17 cellular contexts compared by ENCODE assay signal in the genomic region with DNA sequence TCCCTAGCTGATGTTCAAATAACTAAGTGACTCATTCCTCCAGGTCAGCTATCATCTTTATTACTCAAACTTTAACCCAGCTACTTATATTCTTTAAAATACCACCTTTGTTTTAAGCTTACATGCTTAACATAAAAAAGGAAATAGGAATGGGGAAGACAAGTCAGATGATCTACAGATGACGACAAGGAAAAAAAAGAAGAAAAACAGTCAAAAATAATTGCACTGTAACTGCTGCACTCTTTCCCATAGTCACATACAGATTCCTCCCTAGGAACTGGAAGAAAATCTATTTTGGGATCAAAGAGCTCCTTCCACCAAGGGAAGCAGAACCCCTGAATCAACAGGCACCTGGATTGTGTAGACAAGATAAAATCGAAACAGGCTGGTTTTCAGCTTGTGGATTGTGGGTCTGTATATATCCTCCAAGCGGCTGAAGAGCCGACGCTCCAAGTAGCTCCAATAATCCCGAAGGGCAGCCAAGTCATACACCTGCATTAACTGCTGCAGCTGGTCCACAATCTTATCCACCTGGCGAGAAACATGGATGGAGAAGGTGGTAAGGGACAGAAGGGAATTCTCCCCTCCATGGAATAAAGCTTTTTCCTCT. TPM values are rescaled to one million over a fixed set of nuclear protein-coding genes. Genes with fewer than 3 reads are reported as not detected.
DNase-seq lines count a peak whose midpoint lies in the region; ATAC-seq, FAIRE-seq and TF ChIP-seq lines count a peak whose summit lies in the region.
"Had no signal": no experiment of that assay in that cellular context is flagged by ENCODE, and none has a peak within 500 bp of the region (broad histone marks: within the 10 kb centered on the region; RNA-seq: fewer than 3 reads in every experiment).

No MANE protein-coding gene starts in this region.

- H3K36me3 Mint-ChIP-seq in activated B cell treated with CpG ODN at 0.5 μM for 24 hours (ENCODE audit: low read depth) = peaks cover 35% of the 10 kb centered on the region
- peaks cover 4% of the 10 kb centered on the region for H3K36me3 Mint-ChIP-seq in type B pancreatic cell

- H3K27me3 ChIP-seq in left ventricle myocardium inferior (ENCODE audit: low read depth) = no peaks in the 10 kb centered on the region
- no peaks in the 10 kb centered on the region for H3K27me3 ChIP-seq in heart left ventricle
- H3K27me3 ChIP-seq: ovary, tibial artery had no signal

- H3K4me3 ChIP-seq in left ventricle myocardium inferior (peak overlapping the region; percentile 87), kidney (ENCODE audit: low read length in 2 of 2) (peak overlapping the region; percentile 74 to 96), heart left ventricle (peak overlapping the region in 4 of 12 donors; percentile 5 to 97 (median 86))
- H3K4me3 ChIP-seq: lung, ovary had no signal

- H3K9ac ChIP-seq in kidney (ENCODE audit: low read length in 2 of 2) = peak overlapping the region; percentile 70 to 99

- POLR2A ChIA-PET in activated B cell treated with CpG ODN at 0.5 μM for 24 hours (lab: Charles Lee) = interaction anchor here (2.2 to 6.2 kb wide), 3 partner anchors 22 to 45 kb away, joined by 5 to 62 read pairs (median 46); a partner anchor contains a TSS

- intact Hi-C loops in left ventricle myocardium inferior (cut with micrococcal nuclease) = no loop called here
- intact Hi-C loops in Right ventricle myocardium inferior (cut with DNase I) = no loop called here
- intact Hi-C loops in activated B cell treated with CpG ODN at 0.5 μM for 24 hours (cut with micrococcal nuclease) = no loop called here
- intact Hi-C loops in kidney (cut with DNase I) = no loop called here
- intact Hi-C loops in heart left ventricle (cut with DNase I) = no loop called here

- H3K9me3 Mint-ChIP-seq in activated B cell treated with CpG ODN at 0.5 μM for 24 hours (no peaks in the 10 kb centered on the region), type B pancreatic cell (no peaks in the 10 kb centered on the region)
- H3K9me3 Mint-ChIP-seq: activated CD8-positive, alpha-beta T cell treated with anti-CD3 and anti-CD28 coated beads for 36 hours; activated naive CD4-positive, alpha-beta T cell treated with anti-CD3 and anti-CD28 coated beads for 36 hours; central memory CD8-positive, alpha-beta T cell had no signal

- DNase-seq in left ventricle myocardium inferior (no peak), Right ventricle myocardium inferior (ENCODE audit: missing footprints) (no peak), activated B cell treated with CpG ODN at 0.5 μM for 24 hours (no peak), kidney (no peak), type B pancreatic cell (ENCODE audit: extremely low spot score, unreplicated experiment) (no peak), heart left ventricle (no peak), substantia nigra (lab: John Stamatoyannopoulos, UW) (no peak)
- DNase-seq: activated CD8-positive, alpha-beta T cell treated with anti-CD3 and anti-CD28 coated beads for 36 hours; activated naive CD4-positive, alpha-beta T cell treated with anti-CD3 and anti-CD28 coated beads for 36 hours; NCI-H146; NCI-H524 treated with DMSO at 0.1 percent for 48 hours; ovary; Right ventricle myocardium superior; tibial artery had no signal

- H3K4me1 Mint-ChIP-seq in activated B cell treated with CpG ODN at 0.5 μM for 24 hours = peaks cover 50% of the 10 kb centered on the region
- peaks cover 19% of the 10 kb centered on the region for H3K4me1 Mint-ChIP-seq in type B pancreatic cell (ENCODE audit: unreplicated experiment)

- no peak for ATAC-seq in Right ventricle myocardium inferior
- no peak for ATAC-seq in activated B cell treated with CpG ODN at 0.5 μM for 24 hours (ENCODE audit: low read depth)
- ATAC-seq in SK-N-SH treated with all-trans-retinoic acid at 6 μM for 48 hours = no peak
- ATAC-seq in heart left ventricle = no peak
- ATAC-seq: activated CD8-positive, alpha-beta T cell treated with anti-CD3 and anti-CD28 coated beads for 36 hours had no signal

- H3K4me3 Mint-ChIP-seq in activated B cell treated with CpG ODN at 0.5 μM for 24 hours (peak overlapping the region; percentile 48), type B pancreatic cell (peak overlapping the region; percentile 54)

- H3K36me3 ChIP-seq in left ventricle myocardium inferior (peaks cover 23% of the 10 kb centered on the region), kidney (ENCODE audit: control insufficient read depth in 1 of 2, insufficient read depth in 2 of 2, low read length in 2 of 2) (peaks cover 0 to 3% of the 10 kb centered on the region in 2 donors), heart left ventricle (peaks cover 0 to 41% (median 20%) of the 10 kb centered on the region in 9 donors)
- H3K36me3 ChIP-seq: ovary had no signal

- no peak for TF ChIP-seq POLR2A in heart left ventricle (IDR thresholded peaks at IDR 0.05)

- H3K27ac Mint-ChIP-seq in activated B cell treated with CpG ODN at 0.5 μM for 24 hours (no peak overlapping the region), type B pancreatic cell (no peak overlapping the region)
- H3K27ac Mint-ChIP-seq: activated CD8-positive, alpha-beta T cell treated with anti-CD3 and anti-CD28 coated beads for 36 hours; activated naive CD4-positive, alpha-beta T cell treated with anti-CD3 and anti-CD28 coated beads for 36 hours had no signal

- H3K9me3 ChIP-seq in left ventricle myocardium inferior (replicated peaks) = no peaks in the 10 kb centered on the region
- H3K9me3 ChIP-seq in kidney (ENCODE audit: control insufficient read depth in 1 of 2, low read length in 2 of 2) = no peaks in the 10 kb centered on the region
- no peaks in the 10 kb centered on the region for H3K9me3 ChIP-seq in heart left ventricle
- H3K9me3 ChIP-seq: ovary, tibial artery had no signal

- WGBS in heart left ventricle, 4 donors = 92 to 93% (median 92%) methylated on average over 7 of the region's 7 CpGs

- CTCF ChIA-PET in activated B cell treated with CpG ODN at 0.5 μM for 24 hours (lab: Charles Lee) = interaction anchor here (1.1 to 2.0 kb wide), 2 partner anchors 34 to 65 kb away, joined by 3 to 5 read pairs; no protein-coding TSS in a partner anchor

- FAIRE-seq in kidney (lab: Jason Lieb, UNC) = no peak

- no peak for TF ChIP-seq CTCF in left ventricle myocardium inferior (IDR thresholded peaks at IDR 0.05; ENCODE audit: borderline replicate concordance)
- no peak for TF ChIP-seq CTCF in activated B cell treated with CpG ODN at 0.5 μM for 24 hours (IDR thresholded peaks at IDR 0.05)
- TF ChIP-seq CTCF in kidney (IDR thresholded peaks at IDR 0.05; ENCODE audit: borderline replicate concordance, extremely low read depth, insufficient read depth) = no peak
- no peak for TF ChIP-seq CTCF in type B pancreatic cell (conservative IDR thresholded peaks at IDR 0.05)
- no peak for TF ChIP-seq CTCF in heart left ventricle (IDR thresholded peaks at IDR 0.05)

- no peak overlapping the region for H3K27ac ChIP-seq in left ventricle myocardium inferior (replicated peaks)
- H3K27ac ChIP-seq in kidney (ENCODE audit: low read depth in 2 of 2, low read length in 2 of 2) = peak overlapping the region; percentile 82 to 98
- H3K27ac ChIP-seq in heart left ventricle = peak overlapping the region in 2 of 12 donors; percentile 26 to 67
- no peak overlapping the region for H3K27ac ChIP-seq in substantia nigra (ENCODE audit: low read depth, low read length, poor library complexity, severe bottlenecking)
- H3K27ac ChIP-seq: ovary, tibial artery had no signal

- H3K4me1 ChIP-seq in left ventricle myocardium inferior (peaks cover 28% of the 10 kb centered on the region), kidney (ENCODE audit: control insufficient read depth in 1 of 2, insufficient read depth in 1 of 2, low read depth in 1 of 2, low read length in 2 of 2) (peaks cover 15 to 29% of the 10 kb centered on the region in 2 donors), heart left ventricle (peaks cover 0 to 38% (median 8%) of the 10 kb centered on the region in 12 donors)

- H3K27me3 Mint-ChIP-seq in activated B cell treated with CpG ODN at 0.5 μM for 24 hours = no peaks in the 10 kb centered on the region
- H3K27me3 Mint-ChIP-seq in type B pancreatic cell = no peaks in the 10 kb centered on the region
- H3K27me3 Mint-ChIP-seq: activated CD8-positive, alpha-beta T cell treated with anti-CD3 and anti-CD28 coated beads for 36 hours; central memory CD8-positive, alpha-beta T cell had no signal

TF ChIP-seq in SK-N-SH treated with all-trans-retinoic acid at 6 μM for 48 hours, 23 proteins besides CTCF, POLR2A, EP300 and RAD21 (continues in another document):
- TF ChIP-seq TOX (CRISPR knock-in tag; IDR thresholded peaks at IDR 0.05; ENCODE audit: borderline replicate concordance) = no peak

RNA-seq across cellular contexts. Expression of a gene that starts 2.0 kb away (rescaled TPM):
- total RNA-seq in left ventricle myocardium inferior (5.4 TPM), Right ventricle myocardium inferior (3.8 TPM), activated B cell treated with CpG ODN at 0.5 μM for 24 hours (59.5 and 60.1 TPM in 2 replicates), kidney (73.9 TPM), type B pancreatic cell (ENCODE audit: low replicate concordance) (10.0 and 25.8 TPM in 2 replicates), heart left ventricle (10 to 100 TPM in 1 of 9 donors, 1 to 10 TPM in 8; 3.4 to 11.4 (median 5.8) TPM)
- polyA plus RNA-seq in kidney (ENCODE audit: insufficient read depth, low read depth, low replicate concordance) (27.8 TPM), heart left ventricle (1 to 10 TPM; 3.0 to 4.4 TPM)

RNA-seq across cellular contexts. Expression of a gene that starts 24.3 kb away (rescaled TPM):
- total RNA-seq in left ventricle myocardium inferior (not detected), Right ventricle myocardium inferior (not detected), activated B cell treated with CpG ODN at 0.5 μM for 24 hours (not detected in 2 replicates), kidney (not detected), type B pancreatic cell (ENCODE audit: low replicate concordance) (not detected in 2 replicates), heart left ventricle (not detected)
- polyA plus RNA-seq in kidney (ENCODE audit: insufficient read depth, low read depth, low replicate concordance) (0.43 TPM), heart left ventricle (not detected)
- total RNA-seq: activated CD8-positive, alpha-beta T cell treated with anti-CD3 and anti-CD28 coated beads for 36 hours; activated naive CD4-positive, alpha-beta T cell treated with anti-CD3 and anti-CD28 coated beads for 36 hours; lung; ovary; Right ventricle myocardium superior had no signal
- polyA plus RNA-seq: lung, ovary had no signal

RNA-seq across cellular contexts. Expression of a gene that starts 38.8 kb away (rescaled TPM):
- total RNA-seq in left ventricle myocardium inferior (29.8 TPM), Right ventricle myocardium inferior (22.5 TPM), activated B cell treated with CpG ODN at 0.5 μM for 24 hours (78.2 and 79.3 TPM in 2 replicates), kidney (89.3 TPM), type B pancreatic cell (ENCODE audit: low replicate concordance) (43.4 and 51.0 TPM in 2 replicates), heart left ventricle (10 to 100 TPM; 18.4 to 35.8 (median 24.9) TPM)
- polyA plus RNA-seq in kidney (ENCODE audit: insufficient read depth, low read depth, low replicate concordance) (39.4 TPM), heart left ventricle (10 to 100 TPM; 19.5 to 35.8 TPM)

Comparison
In these comparisons a context has a peak if more than half of its experiments do, and no peak if none do; other contexts are left out.
1. H3K27ac ChIP-seq: peak in kidney (2 of 2); none in left ventricle myocardium inferior (single experiment) and substantia nigra (single experiment).